In genomic region chr2:45241061-45241561, GRCh38 we compare ENCODE assay signal across 1 cellular context.
TF ChIP-seq lines count a peak whose summit lies in the region.

No MANE protein-coding gene starts in this region.

TF ChIP-seq in HEK293, 187 proteins besides CTCF, POLR2A, EP300 and RAD21 (continued from another document):
- TF ChIP-seq BCL6B (tag by site-specific recombination; IDR thresholded peaks at IDR 0.05) (peak; percentile 31; the same call in 1 of the 2 replicates), ZEB2 (tag by site-specific recombination; IDR thresholded peaks at IDR 0.05) (peak; percentile 24; the same call in 1 of the 2 replicates), ZNF692 (tag by site-specific recombination; IDR thresholded peaks at IDR 0.05) (no peak), HIC1 (tag by site-specific recombination; IDR thresholded peaks at IDR 0.05) (peak; percentile 47; the same call in 1 of the 2 replicates), ZBTB26 (tag by site-specific recombination; optimal IDR thresholded peaks at IDR 0.05) (no peak), PRDM4 (tag by site-specific recombination; IDR thresholded peaks at IDR 0.05) (peak; percentile 52; the same call in 1 of the 2 replicates), OSR2 (tag by site-specific recombination; IDR thresholded peaks at IDR 0.05) (peak; percentile 69), KLF16 (tag by site-specific recombination; IDR thresholded peaks at IDR 0.05) (peak; percentile 50; the same call in 1 of the 2 replicates), PRDM6 (tag by site-specific recombination; IDR thresholded peaks at IDR 0.05) (peak; percentile 77), WT1 (tag by site-specific recombination; IDR thresholded peaks at IDR 0.05) (peak; percentile 73), ZNF639 (tag by site-specific recombination; IDR thresholded peaks at IDR 0.05) (0 out of 2 replicates have a peak, but pooled peaks have one; percentile 16), ZNF704 (tag by site-specific recombination; IDR thresholded peaks at IDR 0.05) (no peak), BCL11A (tag by site-specific recombination; IDR thresholded peaks at IDR 0.05; ENCODE audit: low read depth) (peak; percentile 81), TSHZ1 (tag by site-specific recombination; IDR thresholded peaks at IDR 0.05; ENCODE audit: borderline replicate concordance) (no peak), ZNF843 (tag by site-specific recombination; IDR thresholded peaks at IDR 0.05) (peak; percentile 74)
